Comparison of ENCODE assay signal across 21 cellular contexts in genomic region chr5:98016771-98017170, GRCh38.
DNase-seq lines count a peak whose midpoint lies in the region; ATAC-seq and TF ChIP-seq lines count a peak whose summit lies in the region.
"Had no signal": no experiment of that assay in that cellular context is flagged by ENCODE, and none has a peak within 500 bp of the region (broad histone marks: within the 10 kb centered on the region; RNA-seq: fewer than 3 reads in every experiment).

No MANE protein-coding gene starts in this region.

- TF ChIP-seq CTCF in HFFc6 (IDR thresholded peaks at IDR 0.05) (no peak), cardiac fibroblast (IDR thresholded peaks at IDR 0.05; ENCODE audit: low read depth, low read length) (no peak), fibroblast of villous mesenchyme (IDR thresholded peaks at IDR 0.05; ENCODE audit: insufficient read depth, low read depth, low read length) (no peak)

- H3K4me1 Mint-ChIP-seq in HFFc6 (ENCODE audit: low read depth): peaks cover 11% of the 10 kb centered on the region
- H3K4me1 Mint-ChIP-seq: CD8-positive, alpha-beta memory T cell had no signal

- H3K79me2 ChIP-seq in ACC112 (ENCODE audit: control insufficient read depth, insufficient read depth, low read length, unreplicated experiment): no peaks in the 10 kb centered on the region

- H3K4me3 ChIP-seq in ACC112 (ENCODE audit: low read depth, low read length) (peak overlapping the region; percentile 64), cardiac fibroblast (replicated peaks in 1 of 2; ENCODE audit: low read depth in 2 of 2, low read length in 2 of 2) (no peak overlapping the region), fibroblast of villous mesenchyme (ENCODE audit: low read depth, low read length) (peak overlapping the region; percentile 15)
- H3K4me3 ChIP-seq: BLaER1, GM12878 had no signal

- peak overlapping the region; percentile 89 for H2AFZ ChIP-seq in ACC112 (ENCODE audit: low read length, unreplicated experiment)

- H3K36me3 Mint-ChIP-seq in HFFc6 (ENCODE audit: low read depth): no peaks in the 10 kb centered on the region
- H3K36me3 Mint-ChIP-seq: CD8-positive, alpha-beta memory T cell had no signal

- H3K27me3 Mint-ChIP-seq in HFFc6 (ENCODE audit: insufficient read depth): no peaks in the 10 kb centered on the region; the same call in 1 of the 2 replicates
- H3K27me3 Mint-ChIP-seq: CD8-positive, alpha-beta memory T cell had no signal

- DNase-seq in HFFc6: no peak
- peak; percentile 24 to 30 for DNase-seq in cardiac fibroblast (ENCODE audit: low read depth in 2 of 2)
- peak; percentile 40 for DNase-seq in fibroblast of villous mesenchyme (ENCODE audit: low read depth)
- no peak for DNase-seq in occipital lobe (lab: John Stamatoyannopoulos, UW)
- DNase-seq in HUDEP-2 (lab: John Stamatoyannopoulos, UW; ENCODE audit: unreplicated experiment in 76 of 76): no peak
- DNase-seq in activated CD4-positive, alpha-beta T cell treated with anti-CD3 and anti-CD28 coated beads, Interleukin-2, amount 50 U/mL, for 1 hour: no peak
- DNase-seq: CD8-positive, alpha-beta memory T cell; DMS79; KG1; NCI-H1048; NCI-H1436 treated with DMSO at 0.1 percent for 48 hours; NCI-H2081; NCI-H510A treated with DMSO at 0.1 percent for 48 hours; SHP77 treated with DMSO at 0.1 percent for 48 hours had no signal

- H3K27ac Mint-ChIP-seq in HFFc6: no peak overlapping the region
- H3K27ac Mint-ChIP-seq: CD8-positive, alpha-beta memory T cell had no signal

- H3K4me1 ChIP-seq in ACC112 (ENCODE audit: control insufficient read depth, insufficient read depth, low read length, unreplicated experiment): no peaks in the 10 kb centered on the region
- H3K4me1 ChIP-seq: BLaER1 had no signal

- no peaks in the 10 kb centered on the region for H3K36me3 ChIP-seq in ACC112 (ENCODE audit: insufficient read depth, low read length)
- H3K36me3 ChIP-seq: BLaER1 had no signal

- ATAC-seq in GM21529 (IDR thresholded peaks at IDR 0.05; ENCODE audit: unreplicated experiment): no peak
- ATAC-seq: SK-N-SH treated with all-trans-retinoic acid at 6 μM for 48 hours had no signal

- no peaks in the 10 kb centered on the region for H3K9me3 Mint-ChIP-seq in HFFc6

- no peaks in the 10 kb centered on the region for H3K27me3 ChIP-seq in ACC112 (ENCODE audit: insufficient read depth, low read length)
- H3K27me3 ChIP-seq: BLaER1 had no signal

- H3K4me3 Mint-ChIP-seq in HFFc6: peak overlapping the region; percentile 67
- H3K4me3 Mint-ChIP-seq: CD8-positive, alpha-beta memory T cell had no signal

- no peak overlapping the region for H3K27ac ChIP-seq in ACC112 (ENCODE audit: low read depth, low read length)
- H3K27ac ChIP-seq: 22Rv1, BLaER1, HL-60 had no signal

Comparison
In these comparisons a context has a peak if more than half of its experiments do, and no peak if none do; other contexts are left out.
1. H3K4me3 ChIP-seq: peak in ACC112 (single experiment) and fibroblast of villous mesenchyme (single experiment); none in cardiac fibroblast (0 of 2).
2. DNase-seq: peak in cardiac fibroblast (2 of 2) and fibroblast of villous mesenchyme (single experiment); none in HFFc6 (single experiment), occipital lobe (single experiment), HUDEP-2 (0 of 76) and activated CD4-positive, alpha-beta T cell treated with anti-CD3 and anti-CD28 coated beads, Interleukin-2, amount 50 U/mL, for 1 hour (single experiment).